11 cellular contexts compared by ENCODE assay signal in the genomic region with DNA sequence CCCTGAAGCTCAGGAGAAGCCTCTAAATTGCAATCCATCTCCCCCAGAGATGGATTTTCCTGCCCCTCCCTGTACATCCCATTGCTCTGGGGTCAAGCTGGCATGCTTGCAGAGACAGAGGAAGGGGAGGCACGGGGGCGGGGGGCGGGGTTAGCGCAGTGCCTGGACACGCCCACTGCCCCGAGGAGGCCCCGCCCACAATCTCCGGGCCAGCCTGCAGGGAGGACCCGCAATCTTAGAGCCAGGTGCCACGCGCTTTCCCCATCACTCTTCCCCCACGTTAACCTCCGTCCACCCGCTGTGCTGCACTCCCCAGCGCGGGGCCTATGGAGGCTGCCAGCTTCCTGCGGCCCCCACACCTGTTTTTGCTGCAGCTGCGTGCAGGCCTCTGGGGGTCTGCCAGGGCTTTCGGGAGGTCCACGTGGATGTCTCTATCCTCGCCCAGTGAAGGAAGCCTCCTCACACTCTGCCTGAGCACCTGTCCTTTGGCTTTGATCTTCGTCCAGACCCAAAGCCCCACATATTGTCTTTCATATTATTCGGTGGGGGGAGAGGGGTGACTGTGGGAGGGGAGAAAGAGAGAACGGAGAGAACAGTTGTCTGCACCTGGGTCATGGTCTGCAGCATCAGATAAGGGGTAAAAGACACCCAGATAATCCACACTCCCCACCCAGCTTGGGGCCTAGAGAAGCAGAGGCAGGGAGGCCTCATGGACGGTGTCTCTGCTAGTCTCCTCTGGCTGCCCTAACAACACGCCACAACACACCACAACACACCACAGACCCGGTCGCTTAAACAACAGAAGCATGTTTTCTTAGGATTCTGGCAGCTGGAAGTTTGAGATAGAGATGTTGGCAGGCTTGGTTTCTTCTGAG.
DNase-seq lines count a peak whose midpoint lies in the region; ATAC-seq and TF ChIP-seq lines count a peak whose summit lies in the region.
"Had no signal": no experiment of that assay in that cellular context is flagged by ENCODE, and none has a peak within 500 bp of the region (broad histone marks: within the 10 kb centered on the region; RNA-seq: fewer than 3 reads in every experiment).

No MANE protein-coding gene starts in this region.

- no peak overlapping the region for H3K27ac ChIP-seq in RWPE2 (ENCODE audit: poor library complexity, severe bottlenecking)
- H3K27ac ChIP-seq: suprapubic skin had no signal

- peaks cover 59% of the 10 kb centered on the region for H3K27me3 Mint-ChIP-seq in activated naive CD4-positive, alpha-beta T cell treated with anti-CD3 and anti-CD28 coated beads, Interleukin-2, amount 10 ng/mL, durations not matched to agents 7 days and 5 days
- H3K27me3 Mint-ChIP-seq: IgD-negative memory B cell had no signal

- H3K36me3 Mint-ChIP-seq in activated naive CD4-positive, alpha-beta T cell treated with anti-CD3 and anti-CD28 coated beads, Interleukin-2, amount 10 ng/mL, durations not matched to agents 7 days and 5 days: no peaks in the 10 kb centered on the region
- H3K36me3 Mint-ChIP-seq: IgD-negative memory B cell had no signal

- H3K9me3 Mint-ChIP-seq in activated naive CD4-positive, alpha-beta T cell treated with anti-CD3 and anti-CD28 coated beads, Interleukin-2, amount 10 ng/mL, durations not matched to agents 7 days and 5 days: no peaks in the 10 kb centered on the region
- H3K9me3 Mint-ChIP-seq: IgD-negative memory B cell had no signal

- CTCF ChIA-PET in activated naive CD4-positive, alpha-beta T cell treated with anti-CD3 and anti-CD28 coated beads, Interleukin-2, amount 10 ng/mL, durations not matched to agents 7 days and 5 days (lab: Charles Lee): no interaction called here

- ATAC-seq in RWPE2 (ENCODE audit: low read depth): no peak
- ATAC-seq in mucosa of descending colon: peak; percentile 43
- ATAC-seq in GM18870 (IDR thresholded peaks at IDR 0.05; ENCODE audit: unreplicated experiment): no peak

- H3K4me1 Mint-ChIP-seq in activated naive CD4-positive, alpha-beta T cell treated with anti-CD3 and anti-CD28 coated beads, Interleukin-2, amount 10 ng/mL, durations not matched to agents 7 days and 5 days: peaks cover 68% of the 10 kb centered on the region

- peak; percentile 87 for DNase-seq in CMK (ENCODE audit: low read depth)
- DNase-seq in GM03348 (ENCODE audit: low spot score): peak; percentile 4
- peak; percentile 50 for DNase-seq in RWPE2 (ENCODE audit: low spot score)
- DNase-seq in mucosa of descending colon: peak in 1 of 3 donors; percentile 54
- DNase-seq in activated naive CD4-positive, alpha-beta T cell treated with anti-CD3 and anti-CD28 coated beads, Interleukin-2, amount 10 ng/mL, durations not matched to agents 7 days and 5 days: no peak
- DNase-seq in A172 (ENCODE audit: low spot score): no peak
- DNase-seq in NCI-H2196 (lab: John Stamatoyannopoulos, UW; ENCODE audit: unreplicated experiment): no peak
- DNase-seq: central memory CD4-positive, alpha-beta T cell had no signal

- H3K27ac Mint-ChIP-seq in activated naive CD4-positive, alpha-beta T cell treated with anti-CD3 and anti-CD28 coated beads, Interleukin-2, amount 10 ng/mL, durations not matched to agents 7 days and 5 days: no peak overlapping the region

- H3K4me1 ChIP-seq in RWPE2 (ENCODE audit: insufficient read depth, poor library complexity, severe bottlenecking) (peaks cover 10% of the 10 kb centered on the region), mucosa of descending colon (ENCODE audit: low read depth) (peaks cover 8% of the 10 kb centered on the region)

- no peaks in the 10 kb centered on the region for H3K27me3 ChIP-seq in RWPE2 (ENCODE audit: insufficient read depth, poor library complexity, severe bottlenecking)
- H3K27me3 ChIP-seq: suprapubic skin had no signal

- H3K4me3 ChIP-seq in RWPE2 (ENCODE audit: severe bottlenecking): no peak overlapping the region
- no peak overlapping the region for H3K4me3 ChIP-seq in mucosa of descending colon
- H3K4me3 ChIP-seq: suprapubic skin had no signal

- no peaks in the 10 kb centered on the region for H3K36me3 ChIP-seq in RWPE2 (ENCODE audit: low read depth)
- no peaks in the 10 kb centered on the region for H3K36me3 ChIP-seq in mucosa of descending colon (ENCODE audit: low read depth)
- H3K36me3 ChIP-seq: suprapubic skin had no signal

- H3K9me3 ChIP-seq in RWPE2 (ENCODE audit: severe bottlenecking) (no peaks in the 10 kb centered on the region), mucosa of descending colon (no peaks in the 10 kb centered on the region)
- H3K9me3 ChIP-seq: suprapubic skin had no signal

- no peak for TF ChIP-seq CTCF in RWPE2 (IDR thresholded peaks at IDR 0.05; ENCODE audit: poor library complexity, severe bottlenecking)
- no peak for TF ChIP-seq CTCF in mucosa of descending colon (IDR thresholded peaks at IDR 0.05)

- intact Hi-C loops in mucosa of descending colon (cut with DNase I, micrococcal nuclease): no loop called here

- H3K4me3 Mint-ChIP-seq in activated naive CD4-positive, alpha-beta T cell treated with anti-CD3 and anti-CD28 coated beads, Interleukin-2, amount 10 ng/mL, durations not matched to agents 7 days and 5 days: no peak overlapping the region
- H3K4me3 Mint-ChIP-seq: IgD-negative memory B cell had no signal

Comparison
In these comparisons a context has a peak if more than half of its experiments do, and no peak if none do; other contexts are left out.
1. DNase-seq: peak in CMK (single experiment), GM03348 (single experiment) and RWPE2 (single experiment); none in activated naive CD4-positive, alpha-beta T cell treated with anti-CD3 and anti-CD28 coated beads, Interleukin-2, amount 10 ng/mL, durations not matched to agents 7 days and 5 days (single experiment), A172 (single experiment) and NCI-H2196 (single experiment).